ENCODE assay signal across 8 cellular contexts in genomic region chr1:17011439-17012307, GRCh38. TPM values are rescaled to one million over a fixed set of nuclear protein-coding genes. Genes with fewer than 3 reads are reported as not detected.
DNase-seq lines count a peak whose midpoint lies in the region; ATAC-seq and TF ChIP-seq lines count a peak whose summit lies in the region.

TSS of gene ATP13A2 (minus strand) at chr1:17011928. CDS start at chr1:17011738, 190 bp downstream.

- intact Hi-C loops in left cardiac atrium (cut with DNase I) (no loop called here), upper lobe of right lung (cut with DNase I) (no loop called here)

- H3K27ac ChIP-seq in upper lobe of right lung, result peak within 1 kb of the TSS; percentile 42

- peaks cover 27% of the 10 kb centered on the region for H3K4me1 ChIP-seq in upper lobe of right lung

- peak within 1 kb of the TSS; percentile 76 for H3K4me3 ChIP-seq in GM08714 (ENCODE audit: low read length)
- peak within 1 kb of the TSS; percentile 83 for H3K4me3 ChIP-seq in upper lobe of right lung

- TF ChIP-seq CTCF in HFFc6 (IDR thresholded peaks at IDR 0.05) (no peak), progenitor cell of endocrine pancreas (IDR thresholded peaks at IDR 0.05; ENCODE audit: unreplicated experiment) (no peak), upper lobe of right lung (IDR thresholded peaks at IDR 0.05) (no peak)

- H3K9me3 Mint-ChIP-seq in HFFc6 (no peaks in the 10 kb centered on the region), progenitor cell of endocrine pancreas (ENCODE audit: low read depth) (no peaks in the 10 kb centered on the region)
- H3K9me3 Mint-ChIP-seq in T-helper 1 cell treated with Interleukin-12 subunit alpha and Interleukin-12 subunit beta and Interleukin-4 antibody, amounts not matched to agents 30 μg/mL and 1 μg/mL, for 36 hours, result no peaks in the 10 kb centered on the region

- peak; percentile 28 for DNase-seq in HFFc6
- peak; percentile 81 for DNase-seq in NCI-H1092 treated with DMSO at 0.1 percent for 48 hours (lab: John Stamatoyannopoulos, UW)
- peak; percentile 38 for DNase-seq in amniotic epithelial cell (ENCODE audit: low read depth)
- peak; percentile 83 for DNase-seq in left cardiac atrium
- peak; percentile 78 for DNase-seq in progenitor cell of endocrine pancreas (ENCODE audit: low spot score, unreplicated experiment)
- DNase-seq in upper lobe of right lung, result peak; percentile 92

- H3K4me3 Mint-ChIP-seq in HFFc6, result peak within 1 kb of the TSS; percentile 88
- peak within 1 kb of the TSS; percentile 84 for H3K4me3 Mint-ChIP-seq in T-helper 1 cell treated with Interleukin-12 subunit alpha and Interleukin-12 subunit beta and Interleukin-4 antibody, amounts not matched to agents 30 μg/mL and 1 μg/mL, for 36 hours
- H3K4me3 Mint-ChIP-seq in progenitor cell of endocrine pancreas (ENCODE audit: low read depth), result peak within 1 kb of the TSS; percentile 84

- peak; percentile 94 to 95 for ATAC-seq in left cardiac atrium
- peak; percentile 95 for ATAC-seq in upper lobe of right lung

- H3K27me3 ChIP-seq in upper lobe of right lung, result no peaks in the 10 kb centered on the region

- peaks cover 8% of the 10 kb centered on the region for H3K27me3 Mint-ChIP-seq in HFFc6 (ENCODE audit: insufficient read depth)
- H3K27me3 Mint-ChIP-seq in T-helper 1 cell treated with Interleukin-12 subunit alpha and Interleukin-12 subunit beta and Interleukin-4 antibody, amounts not matched to agents 30 μg/mL and 1 μg/mL, for 36 hours (ENCODE audit: low read depth), result no peaks in the 10 kb centered on the region
- H3K27me3 Mint-ChIP-seq in progenitor cell of endocrine pancreas, result peaks cover 6% of the 10 kb centered on the region

- no peak within 1 kb of the TSS for H3K27ac Mint-ChIP-seq in HFFc6
- H3K27ac Mint-ChIP-seq in T-helper 1 cell treated with Interleukin-12 subunit alpha and Interleukin-12 subunit beta and Interleukin-4 antibody, amounts not matched to agents 30 μg/mL and 1 μg/mL, for 36 hours, result peak within 1 kb of the TSS; percentile 76
- H3K27ac Mint-ChIP-seq in progenitor cell of endocrine pancreas, result peak within 1 kb of the TSS; percentile 59

- peaks cover 35% of the 10 kb centered on the region for H3K4me1 Mint-ChIP-seq in HFFc6 (ENCODE audit: low read depth)
- peaks cover 24% of the 10 kb centered on the region for H3K4me1 Mint-ChIP-seq in T-helper 1 cell treated with Interleukin-12 subunit alpha and Interleukin-12 subunit beta and Interleukin-4 antibody, amounts not matched to agents 30 μg/mL and 1 μg/mL, for 36 hours (ENCODE audit: low read depth)
- peaks cover 15% of the 10 kb centered on the region for H3K4me1 Mint-ChIP-seq in progenitor cell of endocrine pancreas (ENCODE audit: low read depth)

- no peaks in the 10 kb centered on the region for H3K36me3 Mint-ChIP-seq in HFFc6 (ENCODE audit: low read depth)
- H3K36me3 Mint-ChIP-seq in T-helper 1 cell treated with Interleukin-12 subunit alpha and Interleukin-12 subunit beta and Interleukin-4 antibody, amounts not matched to agents 30 μg/mL and 1 μg/mL, for 36 hours (ENCODE audit: low read depth), result no peaks in the 10 kb centered on the region
- no peaks in the 10 kb centered on the region for H3K36me3 Mint-ChIP-seq in progenitor cell of endocrine pancreas (ENCODE audit: insufficient read depth)

- no peaks in the 10 kb centered on the region for H3K36me3 ChIP-seq in upper lobe of right lung

- H3K9me3 ChIP-seq in upper lobe of right lung, result no peaks in the 10 kb centered on the region

RNA-seq across cellular contexts. Expression of gene ATP13A2, which starts in this region (rescaled TPM):
- total RNA-seq in HFFc6 (2021; fragmentation: NEBNext Ultra II Directional; extraction: Animal tissue kit (Norgen Biotek cat#: 25700)), result 10 to 100 TPM; 26.8 to 33.6 (median 29.4) TPM
- total RNA-seq in left cardiac atrium (10 to 100 TPM; 18.8 to 19.5 TPM), progenitor cell of endocrine pancreas (65.8 and 69.2 TPM in 2 replicates), upper lobe of right lung (42.1 TPM)

Comparison
In these comparisons a context has a peak if more than half of its experiments do, and no peak if none do; other contexts are left out.
1. Peak in every context shown above with its lines: DNase-seq, ATAC-seq, H3K4me3 ChIP-seq and H3K27ac ChIP-seq.
2. DNase-seq: peak in every context shown above with its lines; median percentile 92 in upper lobe of right lung; 83 in left cardiac atrium; 81 in NCI-H1092 treated with DMSO at 0.1 percent for 48 hours; 78 in progenitor cell of endocrine pancreas; 38 in amniotic epithelial cell; 28 in HFFc6.